In the genomic region with DNA sequence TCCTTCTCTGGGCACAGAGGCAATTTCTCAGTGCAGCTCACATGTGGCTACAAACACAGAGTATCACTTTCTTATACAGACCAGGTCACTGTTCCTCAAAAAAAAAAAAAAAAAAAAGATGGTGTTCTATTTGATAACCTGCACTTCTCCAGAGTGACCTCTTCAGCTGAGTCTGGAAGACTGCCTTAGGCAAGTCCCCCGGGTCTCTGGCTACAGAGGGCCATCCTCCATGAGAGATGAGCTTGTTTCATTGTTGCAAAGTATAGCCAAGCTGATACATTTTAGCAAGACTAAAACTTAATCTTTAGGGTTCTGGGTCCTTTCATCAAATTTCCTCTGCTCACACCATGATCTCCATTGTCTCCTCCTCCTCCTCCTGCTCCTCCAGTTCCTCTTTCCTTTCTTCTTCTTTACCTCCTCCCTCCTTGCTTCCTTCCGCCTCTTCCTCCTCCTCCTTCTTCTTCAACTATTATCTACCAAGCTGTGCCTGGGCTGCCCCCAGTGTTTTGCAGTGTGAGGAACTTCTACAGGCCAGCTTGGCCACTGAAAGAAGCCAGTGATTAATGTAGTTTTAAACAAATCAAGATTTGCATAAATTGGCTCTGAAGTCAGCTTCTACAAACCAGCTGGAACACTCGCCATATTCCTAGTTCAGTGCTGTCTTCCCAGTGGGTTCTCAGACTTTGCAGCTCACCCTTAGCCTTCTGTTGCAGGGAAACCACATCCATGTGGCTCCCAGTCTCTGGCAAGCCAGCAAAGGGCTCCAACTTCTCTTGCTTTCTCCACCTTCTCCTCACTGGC, we compare ENCODE assay signal across 15 cellular contexts.
DNase-seq lines count a peak whose midpoint lies in the region; ATAC-seq lines count a peak whose summit lies in the region.
"Had no signal": no experiment of that assay in that cellular context is flagged by ENCODE, and none has a peak within 500 bp of the region (broad histone marks: within the 10 kb centered on the region; RNA-seq: fewer than 3 reads in every experiment).

No MANE protein-coding gene starts in this region.

- no peak for ATAC-seq in effector memory CD8-positive, alpha-beta T cell (replicated peaks)
- ATAC-seq in sciatic nerve = peak; percentile 48
- ATAC-seq: SK-N-SH treated with all-trans-retinoic acid at 6 μM for 48 hours had no signal

- no peaks in the 10 kb centered on the region for H3K9me3 Mint-ChIP-seq in activated CD4-positive, alpha-beta T cell treated with anti-CD3 and anti-CD28 coated beads, Interleukin-2, amount 10 ng/mL, durations not matched to agents 24 days and 14 days
- H3K9me3 Mint-ChIP-seq in effector memory CD8-positive, alpha-beta T cell = no peaks in the 10 kb centered on the region
- H3K9me3 Mint-ChIP-seq: HFFc6 had no signal

- peaks cover 30% of the 10 kb centered on the region for H3K4me1 Mint-ChIP-seq in activated CD4-positive, alpha-beta T cell treated with anti-CD3 and anti-CD28 coated beads, Interleukin-2, amount 10 ng/mL, durations not matched to agents 24 days and 14 days
- peaks cover 67 to 74% of the 10 kb centered on the region in 2 donors for H3K4me1 Mint-ChIP-seq in effector memory CD8-positive, alpha-beta T cell (ENCODE audit: low read depth in 2 of 2)

- DNase-seq in activated CD4-positive, alpha-beta T cell treated with anti-CD3 and anti-CD28 coated beads, Interleukin-2, amount 10 ng/mL, durations not matched to agents 24 days and 14 days = no peak
- no peak for DNase-seq in activated CD4-positive, alpha-beta T cell treated with anti-CD3 and anti-CD28 coated beads for 1 hour
- DNase-seq in MV-4-11 (lab: John Stamatoyannopoulos, UW) (peak; percentile 71), sciatic nerve (ENCODE audit: low spot score) (no peak), NCI-H187 (lab: John Stamatoyannopoulos, UW) (no peak), GM19240 (ENCODE audit: insufficient read length, low spot score) (no peak), HuH-7 (ENCODE audit: low spot score) (no peak)
- DNase-seq in effector memory CD8-positive, alpha-beta T cell = no peak
- DNase-seq: activated CD4-positive, alpha-beta T cell treated with anti-CD3 and anti-CD28 coated beads for 48 hours; activated naive CD4-positive, alpha-beta T cell; HFFc6; NCI-H1930; NK-92 treated with Interleukin-12 subunit alpha and Interleukin-12 subunit beta, amount 100 ng/mL, for 24 hours; ovary had no signal

- H3K4me3 Mint-ChIP-seq in activated CD4-positive, alpha-beta T cell treated with anti-CD3 and anti-CD28 coated beads, Interleukin-2, amount 10 ng/mL, durations not matched to agents 24 days and 14 days = no peak overlapping the region
- H3K4me3 Mint-ChIP-seq in effector memory CD8-positive, alpha-beta T cell = peak overlapping the region; percentile 35 to 52
- H3K4me3 Mint-ChIP-seq: HFFc6 had no signal

- peaks cover 11% of the 10 kb centered on the region for H3K36me3 Mint-ChIP-seq in activated CD4-positive, alpha-beta T cell treated with anti-CD3 and anti-CD28 coated beads, Interleukin-2, amount 10 ng/mL, durations not matched to agents 24 days and 14 days (ENCODE audit: low read depth)
- peaks cover 17% of the 10 kb centered on the region for H3K36me3 Mint-ChIP-seq in effector memory CD8-positive, alpha-beta T cell (ENCODE audit: insufficient read depth)

- no peaks in the 10 kb centered on the region for H3K27me3 Mint-ChIP-seq in activated CD4-positive, alpha-beta T cell treated with anti-CD3 and anti-CD28 coated beads, Interleukin-2, amount 10 ng/mL, durations not matched to agents 24 days and 14 days
- no peaks in the 10 kb centered on the region for H3K27me3 Mint-ChIP-seq in effector memory CD8-positive, alpha-beta T cell

- peak overlapping the region; percentile 30 for H3K27ac Mint-ChIP-seq in activated CD4-positive, alpha-beta T cell treated with anti-CD3 and anti-CD28 coated beads, Interleukin-2, amount 10 ng/mL, durations not matched to agents 24 days and 14 days
- H3K27ac Mint-ChIP-seq in effector memory CD8-positive, alpha-beta T cell = peak overlapping the region; percentile 60 to 93
- H3K27ac Mint-ChIP-seq: HFFc6 had no signal

- intact Hi-C loops in activated CD4-positive, alpha-beta T cell treated with anti-CD3 and anti-CD28 coated beads, Interleukin-2, amount 10 ng/mL, durations not matched to agents 24 days and 14 days (cut with micrococcal nuclease) = no loop called here
- intact Hi-C loops in sciatic nerve (cut with DNase I) = no loop called here
